Comparison of ENCODE assay signal across 21 cellular contexts in genomic region chr9:37198831-37199230, GRCh38.
DNase-seq lines count a peak whose midpoint lies in the region; ATAC-seq, FAIRE-seq and TF ChIP-seq lines count a peak whose summit lies in the region.
"Had no signal": no experiment of that assay in that cellular context is flagged by ENCODE, and none has a peak within 500 bp of the region (broad histone marks: within the 10 kb centered on the region; RNA-seq: fewer than 3 reads in every experiment).

No MANE protein-coding gene starts in this region.

- H3K36me3 ChIP-seq in GM12878 (ENCODE audit: control insufficient read depth in 2 of 2, insufficient read depth in 2 of 2, low read length in 1 of 2) = peaks cover 0 to 17% of the 10 kb centered on the region in 2 experiments; a peak in 2 of 4 replicates
- H3K36me3 ChIP-seq: ovary, thoracic aorta had no signal

- ATAC-seq in natural killer cell = no peak
- no peak for ATAC-seq in natural killer cell treated with Interleukin-12 subunit alpha and Interleukin-12 subunit beta and Interleukin-15 and Interleukin-18, amount 100 ng/mL, for 72 hours
- ATAC-seq in GM12878 = peak; percentile 10
- no peak for ATAC-seq in stimulated activated naive CD8-positive, alpha-beta T cell treated with anti-CD3 and anti-CD28 coated beads, Interleukin-15, amount 100 ng/mL, for 72 hours

- H4K20me1 ChIP-seq in GM12878 (ENCODE audit: control insufficient read depth, insufficient read depth) = no peaks in the 10 kb centered on the region

- RAD21 ChIA-PET in GM12878 (lab: Charles Lee; ENCODE audit: unreplicated experiment) = interaction anchor here (0.7 to 9.2 kb wide), 12 partner anchors 9 to 163 kb away, joined by 3 to 62 read pairs (median 4); no protein-coding TSS in a partner anchor

- no peak for TF ChIP-seq CTCF in natural killer cell (IDR thresholded peaks at IDR 0.05)
- TF ChIP-seq CTCF in GM12878 (IDR thresholded peaks at IDR 0.05 in 2 of 3, conservative IDR thresholded peaks at IDR 0.05 in 1 of 3; ENCODE audit: control insufficient read depth in 2 of 3, extremely low read depth in 1 of 3, insufficient read depth in 1 of 3, low read depth in 3 of 3, low read length in 3 of 3) = no peak
- TF ChIP-seq CTCF in GM13976 (IDR thresholded peaks at IDR 0.05; ENCODE audit: borderline replicate concordance, control extremely low read depth, extremely low read depth, insufficient read depth, missing control alignments) = no peak

- H3K27ac Mint-ChIP-seq in natural killer cell = peak overlapping the region; percentile 25 to 52
- H3K27ac Mint-ChIP-seq in natural killer cell treated with Interleukin-12 subunit alpha and Interleukin-12 subunit beta and Interleukin-15 and Interleukin-18, amount 100 ng/mL, for 72 hours = peak overlapping the region in 1 of 2 donors; percentile 54
- H3K27ac Mint-ChIP-seq in IgD-negative memory B cell = peak overlapping the region; percentile 37 to 95 (median 65)
- peak overlapping the region; percentile 7 to 85 for H3K27ac Mint-ChIP-seq in stimulated activated naive CD8-positive, alpha-beta T cell treated with anti-CD3 and anti-CD28 coated beads, Interleukin-15, amount 100 ng/mL, for 72 hours
- H3K27ac Mint-ChIP-seq in immature natural killer cell = peak overlapping the region in 1 of 6 donors; percentile 32

- DNase-seq in natural killer cell = no peak
- no peak for DNase-seq in natural killer cell treated with Interleukin-12 subunit alpha and Interleukin-12 subunit beta and Interleukin-15 and Interleukin-18, amount 100 ng/mL, for 72 hours (ENCODE audit: low spot score)
- no peak for DNase-seq in GM12878 (ENCODE audit: low read depth, low spot score)
- DNase-seq in stimulated activated naive CD8-positive, alpha-beta T cell treated with anti-CD3 and anti-CD28 coated beads, Interleukin-15, amount 100 ng/mL, for 72 hours = no peak
- no peak for DNase-seq in immature natural killer cell
- DNase-seq in activated CD4-positive, alpha-beta T cell treated with anti-CD3 and anti-CD28 coated beads, Interleukin-2, amount 50 U/mL, for 4 hours = no peak
- DNase-seq in GM13976 (ENCODE audit: low spot score) = no peak
- DNase-seq: activated effector memory CD4-positive, alpha-beta T cell treated with Interleukin-2 at 50 U/mL for 16 hours; Calu3; KG1; left ventricle myocardium inferior; NCI-H1417; NCI-H2171; NCI-H774; ovary; stimulated activated CD4-positive, alpha-beta T cell treated with anti-CD3 and anti-CD28 coated beads, Interleukin-4, amount 100 ng/mL, for 24 hours had no signal

- H3K36me3 Mint-ChIP-seq in natural killer cell = peaks cover 5% of the 10 kb centered on the region
- H3K36me3 Mint-ChIP-seq in natural killer cell treated with Interleukin-12 subunit alpha and Interleukin-12 subunit beta and Interleukin-15 and Interleukin-18, amount 100 ng/mL, for 72 hours = peaks cover 13% of the 10 kb centered on the region
- H3K36me3 Mint-ChIP-seq in IgD-negative memory B cell = peaks cover 17% of the 10 kb centered on the region
- peaks cover 3 to 15% (median 9%) of the 10 kb centered on the region in 3 donors for H3K36me3 Mint-ChIP-seq in immature natural killer cell

- peak overlapping the region; percentile 61 for H3K27ac ChIP-seq in GM12878 (ENCODE audit: control insufficient read depth, insufficient read depth)
- H3K27ac ChIP-seq: left ventricle myocardium inferior, ovary, thoracic aorta had no signal

- POLR2A ChIA-PET in GM12878 (lab: Charles Lee) = interaction anchor here (0.6 to 1.6 kb wide), 9 partner anchors 10 to 287 kb away, joined by 3 to 12 read pairs (median 4); partner anchors contain the start of gene ZCCHC7

- no peak for TF ChIP-seq RAD21 in GM12878 (IDR thresholded peaks at IDR 0.05; ENCODE audit: insufficient read depth, low read depth, low read length)

- H3K4me1 Mint-ChIP-seq in natural killer cell = peaks cover 43 to 46% of the 10 kb centered on the region in 2 donors
- H3K4me1 Mint-ChIP-seq in natural killer cell treated with Interleukin-12 subunit alpha and Interleukin-12 subunit beta and Interleukin-15 and Interleukin-18, amount 100 ng/mL, for 72 hours (ENCODE audit: low read depth in 2 of 2) = peaks cover 35 to 38% of the 10 kb centered on the region in 2 donors
- peaks cover 57 to 72% (median 68%) of the 10 kb centered on the region in 3 donors for H3K4me1 Mint-ChIP-seq in IgD-negative memory B cell
- peaks cover 56% of the 10 kb centered on the region for H3K4me1 Mint-ChIP-seq in stimulated activated naive CD8-positive, alpha-beta T cell treated with anti-CD3 and anti-CD28 coated beads, Interleukin-15, amount 100 ng/mL, for 72 hours
- H3K4me1 Mint-ChIP-seq in immature natural killer cell = peaks cover 38 to 61% of the 10 kb centered on the region in 2 donors

- TF ChIP-seq EP300 in GM12878 (IDR thresholded peaks at IDR 0.05; ENCODE audit: borderline replicate concordance in 1 of 2, control insufficient read depth in 1 of 2, low read depth in 2 of 2, low read length in 2 of 2) = no peak

- 6% methylated on average over 1 of the region's 1 CpG for WGBS in GM12878 (ENCODE audit: insufficient coverage, insufficient replicate concordance, low lambda C conversion rate, missing lambda C conversion rate)

- no peak for TF ChIP-seq POLR2A in GM12878 (IDR thresholded peaks at IDR 0.05; ENCODE audit: low read depth, low read length)

- peaks cover 6% of the 10 kb centered on the region; the same call in 2 of the 3 replicates for H3K9me3 ChIP-seq in GM12878 (replicated peaks; ENCODE audit: control insufficient read depth, insufficient read depth, low read length)
- H3K9me3 ChIP-seq: ovary, thoracic aorta had no signal

- no TSS peak for BruUV-seq in GM12878 (replicated peaks; lab: Mats Ljungman, UMichigan)

- intact Hi-C loops in natural killer cell (cut with micrococcal nuclease) = no loop called here
- intact Hi-C loops in GM12878 (cut with micrococcal nuclease; ENCODE audit: unreplicated experiment) = loop anchor here (5.0 kb wide), 1 partner anchor 203 kb away; no protein-coding TSS in a partner anchor

- no peak overlapping the region for H2AFZ ChIP-seq in GM12878 (ENCODE audit: control insufficient read depth, low read depth, low read length)

- peak overlapping the region; percentile 22; the same call in 1 of the 2 replicates for H3K4me3 ChIP-seq in GM12878
- H3K4me3 ChIP-seq: left ventricle myocardium inferior, ovary, thoracic aorta had no signal

- no peaks in the 10 kb centered on the region for H3K27me3 ChIP-seq in GM12878 (replicated peaks in 1 of 2; ENCODE audit: control insufficient read depth in 2 of 2, insufficient read depth in 2 of 2, low read length in 1 of 2)
- H3K27me3 ChIP-seq: ovary had no signal

- peak overlapping the region; percentile 36 for H3K4me2 ChIP-seq in GM12878 (ENCODE audit: control insufficient read depth, insufficient read depth)

- H3K4me1 ChIP-seq in GM12878 (ENCODE audit: control insufficient read depth, insufficient read depth, low read length) = peaks cover 32% of the 10 kb centered on the region

- H3K9ac ChIP-seq in GM12878 (ENCODE audit: control insufficient read depth, insufficient read depth, low read length) = peak overlapping the region; percentile 44; the same call in 1 of the 2 replicates

- H3K4me3 Mint-ChIP-seq in natural killer cell (no peak overlapping the region), IgD-negative memory B cell (peak overlapping the region; percentile 65 to 94 (median 74)), immature natural killer cell (no peak overlapping the region)
- no peak overlapping the region for H3K4me3 Mint-ChIP-seq in natural killer cell treated with Interleukin-12 subunit alpha and Interleukin-12 subunit beta and Interleukin-15 and Interleukin-18, amount 100 ng/mL, for 72 hours
- no peak overlapping the region for H3K4me3 Mint-ChIP-seq in stimulated activated naive CD8-positive, alpha-beta T cell treated with anti-CD3 and anti-CD28 coated beads, Interleukin-15, amount 100 ng/mL, for 72 hours

- no peak for FAIRE-seq in GM12878 (lab: Jason Lieb, UNC)
- FAIRE-seq: frontal cortex, G401.6, H1 had no signal

- H3K9me3 Mint-ChIP-seq in natural killer cell (peaks cover 0 to under 1% of the 10 kb centered on the region in 2 donors), IgD-negative memory B cell (peaks cover under 1 to 9% (median 2%) of the 10 kb centered on the region in 3 donors), immature natural killer cell (peaks cover 0 to 2% (median 0%) of the 10 kb centered on the region in 6 donors)
- no peaks in the 10 kb centered on the region for H3K9me3 Mint-ChIP-seq in natural killer cell treated with Interleukin-12 subunit alpha and Interleukin-12 subunit beta and Interleukin-15 and Interleukin-18, amount 100 ng/mL, for 72 hours
- H3K9me3 Mint-ChIP-seq in stimulated activated naive CD8-positive, alpha-beta T cell treated with anti-CD3 and anti-CD28 coated beads, Interleukin-15, amount 100 ng/mL, for 72 hours = peaks cover 0 to 10% of the 10 kb centered on the region in 2 donors

- SMC1A ChIA-PET in GM12878 (lab: Charles Lee; ENCODE audit: uncharacterized antibody, unreplicated experiment) = interaction anchor here (0.6 to 6.2 kb wide), 13 partner anchors 9 to 203 kb away, joined by 3 to 48 read pairs (median 6); no protein-coding TSS in a partner anchor

- CTCF ChIA-PET in GM12878 (lab: Yijun Ruan, JAX) = interaction anchor here (0.7 to 1.6 kb wide), 3 partner anchors 9 to 98 kb away, joined by 3 read pairs; no protein-coding TSS in a partner anchor

- peaks cover 57% of the 10 kb centered on the region for H3K79me2 ChIP-seq in GM12878 (ENCODE audit: control insufficient read depth, insufficient read depth, low read length)

- H3K27me3 Mint-ChIP-seq in natural killer cell (ENCODE audit: low read depth in 2 of 2) = no peaks in the 10 kb centered on the region
- no peaks in the 10 kb centered on the region for H3K27me3 Mint-ChIP-seq in natural killer cell treated with Interleukin-12 subunit alpha and Interleukin-12 subunit beta and Interleukin-15 and Interleukin-18, amount 100 ng/mL, for 72 hours
- no peaks in the 10 kb centered on the region for H3K27me3 Mint-ChIP-seq in IgD-negative memory B cell
- no peaks in the 10 kb centered on the region for H3K27me3 Mint-ChIP-seq in stimulated activated naive CD8-positive, alpha-beta T cell treated with anti-CD3 and anti-CD28 coated beads, Interleukin-15, amount 100 ng/mL, for 72 hours
- peaks cover 0 to 2% (median 0%) of the 10 kb centered on the region in 3 donors for H3K27me3 Mint-ChIP-seq in immature natural killer cell (ENCODE audit: low read depth in 3 of 3)

- in situ Hi-C loops in GM12878 (cut with MboI) = no loop called here
- in situ Hi-C loops in GM13976 (cut with MboI; ENCODE audit: low sequenced_read_pairs, unreplicated experiment) = no loop called here

TF ChIP-seq in GM12878, 131 proteins besides CTCF, POLR2A, EP300 and RAD21 (continues in another document):
- TF ChIP-seq SREBF1 (IDR thresholded peaks at IDR 0.05; ENCODE audit: low read length) = no peak
- no peak for TF ChIP-seq SREBF2 (IDR thresholded peaks at IDR 0.05; ENCODE audit: low read length)

Comparison
In these comparisons a context has a peak if more than half of its experiments do, and no peak if none do; other contexts are left out.
1. H3K4me3 Mint-ChIP-seq: peak in IgD-negative memory B cell (4 of 4); none in natural killer cell (single experiment), natural killer cell treated with Interleukin-12 subunit alpha and Interleukin-12 subunit beta and Interleukin-15 and Interleukin-18, amount 100 ng/mL, for 72 hours (single experiment), stimulated activated naive CD8-positive, alpha-beta T cell treated with anti-CD3 and anti-CD28 coated beads, Interleukin-15, amount 100 ng/mL, for 72 hours (0 of 2) and immature natural killer cell (0 of 5).